ENCODE assay signal across 8 cellular contexts in genomic region chr2:20524412-20525040, GRCh38.
A peak's percentile ranks its signal among the peaks of the same experiment; 100 is the strongest.
DNase-seq lines count a peak whose midpoint lies in the region; ATAC-seq and TF ChIP-seq lines count a peak whose summit lies in the region.

No MANE protein-coding gene starts in this region.

- DNase-seq in GF-D8 (lab: John Stamatoyannopoulos, UW): peak; percentile 63
- no peak for DNase-seq in IMR-90
- DNase-seq in left cardiac atrium: peak; percentile 68
- DNase-seq in superior temporal gyrus (ENCODE audit: extremely low spot score): peak; percentile 53
- DNase-seq in stimulated activated CD4-positive, alpha-beta T cell treated with anti-CD3 and anti-CD28 coated beads, Interleukin-4, amount 100 ng/mL, for 24 hours: no peak
- DNase-seq in NK-92 treated with Interleukin-12 subunit alpha and Interleukin-12 subunit beta, amount 100 ng/mL, for 24 hours (lab: John Stamatoyannopoulos, UW): no peak
- DNase-seq in Caco-2: no peak

- H3K9me3 Mint-ChIP-seq in Caco-2 (ENCODE audit: unreplicated experiment): no peaks in the 10 kb centered on the region

- H2BK15ac ChIP-seq in IMR-90 (ENCODE audit: low read depth, low read length): no peak overlapping the region

- H3K9me1 ChIP-seq in IMR-90 (ENCODE audit: insufficient read depth, low read length): peaks cover 10% of the 10 kb centered on the region; the same call in 1 of the 2 replicates

- H3K4me3 Mint-ChIP-seq in Caco-2 (ENCODE audit: unreplicated experiment): no peak overlapping the region

- H2AK9ac ChIP-seq in IMR-90 (replicated peaks; ENCODE audit: low read depth, low read length, poor library complexity): no peak overlapping the region

- no peak overlapping the region for H2BK20ac ChIP-seq in IMR-90 (ENCODE audit: low read depth, low read length)

- no peak overlapping the region for H2AK5ac ChIP-seq in IMR-90 (ENCODE audit: low read depth, low read length)

- H3K36me3 Mint-ChIP-seq in Caco-2 (ENCODE audit: insufficient read depth, unreplicated experiment): no peaks in the 10 kb centered on the region

- H3K36me3 ChIP-seq in IMR-90 (ENCODE audit: control insufficient read depth, insufficient read depth, low read length): no peaks in the 10 kb centered on the region
- H3K36me3 ChIP-seq in Caco-2 (ENCODE audit: control insufficient read depth, insufficient read depth, low read length): no peaks in the 10 kb centered on the region

- 72% methylated on average over 13 of the region's 16 CpGs; no CpG with 5 or more reads in 1 of the 2 experiments for WGBS in IMR-90 (ENCODE audit: extremely low coverage in 2 of 2, insufficient read length in 1 of 2), 2 experiments

- POLR2A ChIA-PET in IMR-90 (lab: Charles Lee; ENCODE audit: unreplicated experiment): interaction anchor here (0.5 kb wide), 1 partner anchor 100 kb away, joined by 3 read pairs; no protein-coding TSS in a partner anchor
- POLR2A ChIA-PET in Caco-2 (lab: Charles Lee): interaction anchor here (2.9 kb wide), 1 partner anchor 77 kb away, joined by 28 read pairs; the partner anchor contains the start of gene RHOB

- H3K4me2 ChIP-seq in IMR-90 (ENCODE audit: low read depth, low read length): no peak overlapping the region

- in situ Hi-C loops in IMR-90 (cut with MboI; ENCODE audit: low sequenced_read_pairs): no loop called here

- peaks cover 9% of the 10 kb centered on the region for H3K4me1 ChIP-seq in IMR-90 (ENCODE audit: control insufficient read depth, insufficient read depth, low read length)
- peaks cover 14% of the 10 kb centered on the region for H3K4me1 ChIP-seq in Caco-2

- BruUV-seq in IMR-90 (replicated peaks; lab: Mats Ljungman, UMichigan): no TSS peak
- no TSS peak for BruUV-seq in Caco-2 (replicated peaks; lab: Mats Ljungman, UMichigan)

- peaks cover 16% of the 10 kb centered on the region for H3K4me1 Mint-ChIP-seq in Caco-2 (ENCODE audit: low read depth, unreplicated experiment)

- H3K23ac ChIP-seq in IMR-90 (ENCODE audit: low read depth, low read length): no peak overlapping the region

- TF ChIP-seq CTCF in IMR-90 (conservative IDR thresholded peaks at IDR 0.05; ENCODE audit: low read depth, low read length) (no peak), Caco-2 (IDR thresholded peaks at IDR 0.05; ENCODE audit: insufficient read depth in 1 of 2, low read depth in 1 of 2, low read length in 1 of 2, severe bottlenecking in 1 of 2, unreplicated experiment in 1 of 2) (no peak)

- peak; percentile 87 for ATAC-seq in GM21528 (IDR thresholded peaks at IDR 0.05; ENCODE audit: low FRiP score, unreplicated experiment)
- no peak for ATAC-seq in IMR-90 (ENCODE audit: low read depth)
- peak; percentile 75 to 76 for ATAC-seq in left cardiac atrium

- H4K5ac ChIP-seq in IMR-90 (ENCODE audit: low read depth, low read length): no peak overlapping the region

- H3K79me1 ChIP-seq in IMR-90 (ENCODE audit: low read depth in 1 of 2, low read length in 2 of 2): no peaks in the 10 kb centered on the region

- no peak overlapping the region for H3K4ac ChIP-seq in IMR-90 (ENCODE audit: low read depth, low read length)

- no peak overlapping the region for H3K56ac ChIP-seq in IMR-90 (ENCODE audit: extremely low read depth, insufficient read depth, low read length)

- no peak for TF ChIP-seq POLR2A in IMR-90 (IDR thresholded peaks at IDR 0.05; ENCODE audit: low read depth, low read length)

- H4K8ac ChIP-seq in IMR-90 (ENCODE audit: low read depth in 2 of 2, low read length in 2 of 2): no peak overlapping the region; a peak in 1 of 4 replicates

- no peaks in the 10 kb centered on the region for H3K9me3 ChIP-seq in IMR-90 (ENCODE audit: control insufficient read depth, insufficient read depth, low read length)
- H3K9me3 ChIP-seq in Caco-2: no peaks in the 10 kb centered on the region

- H3K27ac ChIP-seq in IMR-90 (ENCODE audit: insufficient read depth, low read length): no peak overlapping the region

- no peaks in the 10 kb centered on the region for H3K27me3 Mint-ChIP-seq in Caco-2 (ENCODE audit: insufficient read depth, unreplicated experiment)

- H3K14ac ChIP-seq in IMR-90 (replicated peaks; ENCODE audit: low read depth, low read length): no peak overlapping the region

- H3K4me3 ChIP-seq in IMR-90 (ENCODE audit: insufficient read depth, low read depth, low read length) (no peak overlapping the region), Caco-2 (ENCODE audit: low read depth, low read length) (no peak overlapping the region)

- no peak overlapping the region for H3K9ac ChIP-seq in IMR-90 (ENCODE audit: low read depth, low read length)

- H2BK120ac ChIP-seq in IMR-90 (ENCODE audit: low read depth, low read length): no peak overlapping the region

- dilution Hi-C loops in IMR-90 (cut with HindIII; ENCODE audit: low sequenced_read_pairs, unreplicated experiment): no loop called here

- intact Hi-C loops in IMR-90 (cut with micrococcal nuclease) (no loop called here), left cardiac atrium (cut with DNase I) (loop anchor here in 1 of 2 donors (10.0 kb wide), 2 partner anchors 70 to 90 kb away; no protein-coding TSS in a partner anchor), Caco-2 (cut with micrococcal nuclease; ENCODE audit: unreplicated experiment) (loop anchor here (2.0 to 5.0 kb wide), 3 partner anchors 14 to 74 kb away; no protein-coding TSS in a partner anchor)

- no peak overlapping the region; the same call in 1 of the 2 replicates for H3K18ac ChIP-seq in IMR-90 (ENCODE audit: low read depth, low read length)

- no peak overlapping the region for H2BK5ac ChIP-seq in IMR-90 (ENCODE audit: low read depth, low read length, poor library complexity, severe bottlenecking)

- CTCF ChIA-PET in IMR-90 (lab: Yijun Ruan, JAX) (no interaction called here), Caco-2 (lab: Charles Lee) (interaction anchor here (0.9 to 2.1 kb wide), 4 partner anchors 15 to 117 kb away, joined by 3 to 16 read pairs (median 3); partner anchors contain the start of gene RHOB)

- peak overlapping the region; percentile 4 for H2AFZ ChIP-seq in IMR-90 (replicated peaks; ENCODE audit: low read length, poor library complexity)

- H3K27me3 ChIP-seq in IMR-90 (ENCODE audit: control insufficient read depth, insufficient read depth, low read length): no peaks in the 10 kb centered on the region; the same call in 1 of the 2 replicates
- H3K27me3 ChIP-seq in Caco-2 (replicated peaks; ENCODE audit: control insufficient read depth, insufficient read depth, low read length): no peaks in the 10 kb centered on the region

- no peak overlapping the region for H4K91ac ChIP-seq in IMR-90 (ENCODE audit: insufficient read depth, low read depth, low read length)

- H4K20me1 ChIP-seq in IMR-90 (ENCODE audit: insufficient read depth, low read length): no peaks in the 10 kb centered on the region

- no peak overlapping the region for H3K27ac Mint-ChIP-seq in Caco-2 (ENCODE audit: unreplicated experiment)

- no peak for TF ChIP-seq RAD21 in IMR-90 (IDR thresholded peaks at IDR 0.05; ENCODE audit: low read length)

TF ChIP-seq in IMR-90, 13 proteins besides CTCF, POLR2A, EP300 and RAD21:
- TF ChIP-seq, protein P1, sequence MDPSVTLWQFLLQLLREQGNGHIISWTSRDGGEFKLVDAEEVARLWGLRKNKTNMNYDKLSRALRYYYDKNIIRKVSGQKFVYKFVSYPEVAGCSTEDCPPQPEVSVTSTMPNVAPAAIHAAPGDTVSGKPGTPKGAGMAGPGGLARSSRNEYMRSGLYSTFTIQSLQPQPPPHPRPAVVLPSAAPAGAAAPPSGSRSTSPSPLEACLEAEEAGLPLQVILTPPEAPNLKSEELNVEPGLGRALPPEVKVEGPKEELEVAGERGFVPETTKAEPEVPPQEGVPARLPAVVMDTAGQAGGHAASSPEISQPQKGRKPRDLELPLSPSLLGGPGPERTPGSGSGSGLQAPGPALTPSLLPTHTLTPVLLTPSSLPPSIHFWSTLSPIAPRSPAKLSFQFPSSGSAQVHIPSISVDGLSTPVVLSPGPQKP (IDR thresholded peaks at IDR 0.05; ENCODE audit: borderline replicate concordance, low read depth, low read length): no peak
- TF ChIP-seq RFX5 (IDR thresholded peaks at IDR 0.05; ENCODE audit: low read depth, low read length): no peak
- TF ChIP-seq, protein P2, sequence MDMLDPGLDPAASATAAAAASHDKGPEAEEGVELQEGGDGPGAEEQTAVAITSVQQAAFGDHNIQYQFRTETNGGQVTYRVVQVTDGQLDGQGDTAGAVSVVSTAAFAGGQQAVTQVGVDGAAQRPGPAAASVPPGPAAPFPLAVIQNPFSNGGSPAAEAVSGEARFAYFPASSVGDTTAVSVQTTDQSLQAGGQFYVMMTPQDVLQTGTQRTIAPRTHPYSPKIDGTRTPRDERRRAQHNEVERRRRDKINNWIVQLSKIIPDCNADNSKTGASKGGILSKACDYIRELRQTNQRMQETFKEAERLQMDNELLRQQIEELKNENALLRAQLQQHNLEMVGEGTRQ (IDR thresholded peaks at IDR 0.05; ENCODE audit: low read depth, low read length): no peak
- no peak for TF ChIP-seq MAFK (IDR thresholded peaks at IDR 0.05; ENCODE audit: low read depth, low read length)
- no peak for TF ChIP-seq MAZ (IDR thresholded peaks at IDR 0.05; ENCODE audit: borderline replicate concordance, low read depth, low read length)
- TF ChIP-seq CEBPB (IDR thresholded peaks at IDR 0.05; ENCODE audit: low read depth, low read length): no peak
- TF ChIP-seq SMC3 (IDR thresholded peaks at IDR 0.05; ENCODE audit: low read depth, low read length): no peak
- TF ChIP-seq CHD1 (IDR thresholded peaks at IDR 0.05; ENCODE audit: low read depth, low read length): no peak
- no peak for TF ChIP-seq NFE2L2 (IDR thresholded peaks at IDR 0.05; ENCODE audit: low read depth, low read length)
- no peak for TF ChIP-seq RCOR1 (IDR thresholded peaks at IDR 0.05; ENCODE audit: insufficient replicate concordance, low read length)
- TF ChIP-seq BHLHE40 (IDR thresholded peaks at IDR 0.05; ENCODE audit: low read depth, low read length): no peak
- TF ChIP-seq FOS (IDR thresholded peaks at IDR 0.05; ENCODE audit: low read depth, low read length): no peak
- TF ChIP-seq MXI1 (IDR thresholded peaks at IDR 0.05; ENCODE audit: borderline replicate concordance, low read depth, low read length): no peak

Comparison
In these comparisons a context has a peak if more than half of its experiments do, and no peak if none do; other contexts are left out.
1. DNase-seq: peak in GF-D8 (single experiment), left cardiac atrium (single experiment) and superior temporal gyrus (single experiment); none in IMR-90 (single experiment), stimulated activated CD4-positive, alpha-beta T cell treated with anti-CD3 and anti-CD28 coated beads, Interleukin-4, amount 100 ng/mL, for 24 hours (single experiment), NK-92 treated with Interleukin-12 subunit alpha and Interleukin-12 subunit beta, amount 100 ng/mL, for 24 hours (single experiment) and Caco-2 (0 of 2).